Comparison of ENCODE assay signal across 8 cellular contexts in the genomic region with DNA sequence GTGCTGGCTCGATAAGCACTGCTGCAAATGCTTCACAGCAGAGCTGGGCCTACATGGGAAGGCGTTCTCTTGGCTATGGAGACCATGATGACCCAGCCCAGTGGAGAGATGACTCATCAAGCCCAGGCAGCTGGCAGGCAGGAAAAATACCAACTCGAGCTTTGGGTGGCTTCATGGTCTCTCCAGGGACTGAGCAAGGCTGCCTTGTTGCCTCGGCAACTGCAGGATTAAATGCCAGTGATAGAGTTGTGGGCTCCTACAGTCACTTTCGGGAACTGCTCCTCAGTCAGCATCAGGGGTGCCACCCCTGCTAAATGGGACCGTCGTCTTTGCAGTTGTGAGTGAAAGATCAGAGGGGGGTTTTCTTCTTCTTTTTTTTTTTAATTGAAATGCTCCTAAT. TPM values are rescaled to one million over a fixed set of nuclear protein-coding genes. Genes with fewer than 3 reads are reported as not detected.
DNase-seq lines count a peak whose midpoint lies in the region; ATAC-seq and TF ChIP-seq lines count a peak whose summit lies in the region.

No MANE protein-coding gene starts in this region.

- no peak overlapping the region for H3K27ac Mint-ChIP-seq in endodermal cell
- no peak overlapping the region for H3K27ac Mint-ChIP-seq in activated naive CD4-positive, alpha-beta T cell treated with anti-CD3 and anti-CD28 coated beads, Interleukin-2, amount 50 U/mL, for 72 hours

- no peaks in the 10 kb centered on the region for H3K9me3 Mint-ChIP-seq in endodermal cell
- peaks cover 0 to 9% of the 10 kb centered on the region in 2 donors for H3K9me3 Mint-ChIP-seq in activated naive CD4-positive, alpha-beta T cell treated with anti-CD3 and anti-CD28 coated beads, Interleukin-2, amount 50 U/mL, for 72 hours

- TF ChIP-seq CTCF in endodermal cell (conservative IDR thresholded peaks at IDR 0.05), result peak; percentile 47

- H3K4me3 ChIP-seq in endodermal cell (ENCODE audit: low read length), result no peak overlapping the region

- DNase-seq in ELF-1 (ENCODE audit: low read depth, low spot score) (peak; percentile 69), NCI-H345 (lab: John Stamatoyannopoulos, UW) (peak; percentile 75), endodermal cell (peak; percentile 85), renal cortical epithelial cell (ENCODE audit: low read depth) (peak; percentile 85), NCI-H526 treated with DMSO at 0.1 percent for 48 hours (lab: John Stamatoyannopoulos, UW) (no peak), epidermal melanocyte (ENCODE audit: insufficient read length, low spot score) (no peak)
- no peak for DNase-seq in activated naive CD4-positive, alpha-beta T cell treated with anti-CD3 and anti-CD28 coated beads, Interleukin-2, amount 50 U/mL, for 72 hours (ENCODE audit: low spot score in 2 of 2)
- no peak for DNase-seq in activated CD4-positive, alpha-beta T cell treated with anti-CD3 and anti-CD28 coated beads, Interleukin-2, amount 50 U/mL, for 48 hours

- H3K9me3 ChIP-seq in endodermal cell (ENCODE audit: control insufficient read depth, low read length), result no peaks in the 10 kb centered on the region

- no peaks in the 10 kb centered on the region for H3K27me3 Mint-ChIP-seq in endodermal cell (ENCODE audit: insufficient read depth)

- H3K4me1 ChIP-seq in endodermal cell (ENCODE audit: control insufficient read depth, insufficient read depth, low read length), result peaks cover 5% of the 10 kb centered on the region

- no peaks in the 10 kb centered on the region for H3K27me3 ChIP-seq in endodermal cell (ENCODE audit: control insufficient read depth, insufficient read depth, low read length, poor library complexity, severe bottlenecking)

- WGBS in endodermal cell (ENCODE audit: insufficient coverage in 1 of 2, insufficient read length in 1 of 2), 2 experiments, result 86 to 90% methylated on average over 4 to 7 of the region's 7 CpGs

- no peak for ATAC-seq in activated naive CD4-positive, alpha-beta T cell treated with anti-CD3 and anti-CD28 coated beads, Interleukin-2, amount 50 U/mL, for 72 hours

- H3K9ac ChIP-seq in endodermal cell (ENCODE audit: extremely low read depth, low read length, poor library complexity, severe bottlenecking), result no peak overlapping the region

- H3K36me3 Mint-ChIP-seq in endodermal cell (ENCODE audit: low read depth), result peaks cover 88% of the 10 kb centered on the region
- peaks cover 0 to 10% of the 10 kb centered on the region in 2 donors for H3K36me3 Mint-ChIP-seq in activated naive CD4-positive, alpha-beta T cell treated with anti-CD3 and anti-CD28 coated beads, Interleukin-2, amount 50 U/mL, for 72 hours

- H3K27ac ChIP-seq in endodermal cell (ENCODE audit: low read depth, low read length), result no peak overlapping the region

- no peaks in the 10 kb centered on the region for H3K4me1 Mint-ChIP-seq in endodermal cell

- peaks cover 95% of the 10 kb centered on the region for H3K36me3 ChIP-seq in endodermal cell (ENCODE audit: control insufficient read depth, insufficient read depth, low read length)

- H3K4me3 Mint-ChIP-seq in endodermal cell, result no peak overlapping the region

RNA-seq across cellular contexts. Expression of gene MYZAP, which starts 54.6 kb away (rescaled TPM):
- under 1 TPM; 0.22 to 0.33 TPM for total RNA-seq in endodermal cell
- polyA plus RNA-seq in endodermal cell (2013, experiment 1 of 2), result 0.78 TPM
- polyA plus RNA-seq in endodermal cell (2013, experiment 2 of 2), result 0.58 TPM
- total RNA-seq in renal cortical epithelial cell, result 0.20 and 1.7 TPM in 2 replicates
- total RNA-seq in activated naive CD4-positive, alpha-beta T cell treated with anti-CD3 and anti-CD28 coated beads, Interleukin-2, amount 50 U/mL, for 72 hours, result under 1 TPM in 1 of 2 donors, not detected in 1; 0.20 TPM

Comparison
In these comparisons a context has a peak if more than half of its experiments do, and no peak if none do; other contexts are left out.
1. DNase-seq: peak in ELF-1 (single experiment), NCI-H345 (single experiment), endodermal cell (single experiment) and renal cortical epithelial cell (single experiment); none in activated naive CD4-positive, alpha-beta T cell treated with anti-CD3 and anti-CD28 coated beads, Interleukin-2, amount 50 U/mL, for 72 hours (0 of 2), NCI-H526 treated with DMSO at 0.1 percent for 48 hours (single experiment), activated CD4-positive, alpha-beta T cell treated with anti-CD3 and anti-CD28 coated beads, Interleukin-2, amount 50 U/mL, for 48 hours (0 of 2) and epidermal melanocyte (single experiment).